Comparison of ENCODE assay signal across 8 cellular contexts in genomic region chr6:112253505-112253841, GRCh38. TPM values are rescaled to one million over a fixed set of nuclear protein-coding genes. Genes with fewer than 3 reads are reported as not detected.
A peak's percentile ranks its signal among the peaks of the same experiment; 100 is the strongest.
DNase-seq lines count a peak whose midpoint lies in the region; ATAC-seq, FAIRE-seq and TF ChIP-seq lines count a peak whose summit lies in the region.

No MANE protein-coding gene starts in this region.

- peaks cover 61% of the 10 kb centered on the region for H3K27me3 Mint-ChIP-seq in activated T-cell treated with anti-CD3 and anti-CD28 coated beads, Interleukin-2, amount 50 U/mL, for 24 hours

- H3K9me3 ChIP-seq in iPS-18a (ENCODE audit: control insufficient read depth, low read depth, low read length) (no peaks in the 10 kb centered on the region), small intestine (ENCODE audit: control insufficient read depth, low read depth) (no peaks in the 10 kb centered on the region)

- FAIRE-seq in small intestine (lab: Jason Lieb, UNC) = no peak

- H3K27ac Mint-ChIP-seq in activated T-cell treated with anti-CD3 and anti-CD28 coated beads, Interleukin-2, amount 50 U/mL, for 24 hours = no peak overlapping the region

- H3K27me3 ChIP-seq in iPS-18a (ENCODE audit: control insufficient read depth, insufficient read depth, low read length) = peaks cover 38% of the 10 kb centered on the region
- peaks cover 2 to 7% of the 10 kb centered on the region in 2 donors for H3K27me3 ChIP-seq in small intestine (ENCODE audit: control insufficient read depth in 2 of 2, insufficient read depth in 2 of 2, low read length in 2 of 2)

- DNase-seq in activated T-cell treated with anti-CD3 and anti-CD28 coated beads, Interleukin-2, amount 50 U/mL, for 24 hours = peak; percentile 35
- DNase-seq in activated T-cell treated with anti-CD3 and anti-CD28 coated beads for 4 hours (no peak), small intestine (no peak), NCI-H2227 (lab: John Stamatoyannopoulos, UW; ENCODE audit: unreplicated experiment) (no peak), GM10266 (ENCODE audit: extremely low spot score) (no peak)

- H3K4me1 ChIP-seq in iPS-18a (ENCODE audit: control insufficient read depth, low read depth, low read length) (peaks cover 11% of the 10 kb centered on the region), small intestine (ENCODE audit: control insufficient read depth in 2 of 2, insufficient read depth in 1 of 2, low read depth in 1 of 2, low read length in 1 of 2) (no peaks in the 10 kb centered on the region)

- TF ChIP-seq CTCF in GM10266 (IDR thresholded peaks at IDR 0.05; ENCODE audit: control insufficient read depth, insufficient read depth, low read depth, missing control alignments) = no peak

- peak overlapping the region; percentile 89 for H3K4me3 ChIP-seq in iPS-18a (ENCODE audit: low read length)
- H3K4me3 ChIP-seq in small intestine (ENCODE audit: low read depth in 1 of 2, low read length in 2 of 2) = peak overlapping the region; percentile 44 to 53

- peak overlapping the region; percentile 58 for H3K9ac ChIP-seq in iPS-18a (ENCODE audit: low read length)

- WGBS in adipose tissue, 3 donors = 4 to 15% (median 5%) methylated on average over 8 of the region's 8 CpGs
- 9 to 18% (median 10%) methylated on average over 8 of the region's 8 CpGs for WGBS in small intestine, 3 donors

- H3K36me3 Mint-ChIP-seq in activated T-cell treated with anti-CD3 and anti-CD28 coated beads, Interleukin-2, amount 50 U/mL, for 24 hours (ENCODE audit: low read depth) = no peaks in the 10 kb centered on the region

- peaks cover 17% of the 10 kb centered on the region for H3K4me1 Mint-ChIP-seq in activated T-cell treated with anti-CD3 and anti-CD28 coated beads, Interleukin-2, amount 50 U/mL, for 24 hours (ENCODE audit: low read depth)

- H3K9me3 Mint-ChIP-seq in activated T-cell treated with anti-CD3 and anti-CD28 coated beads, Interleukin-2, amount 50 U/mL, for 24 hours = no peaks in the 10 kb centered on the region

- ATAC-seq in HG03175 (IDR thresholded peaks at IDR 0.05; ENCODE audit: unreplicated experiment) = no peak

- H3K36me3 ChIP-seq in iPS-18a (ENCODE audit: control insufficient read depth, low read depth, low read length) = no peaks in the 10 kb centered on the region
- no peaks in the 10 kb centered on the region for H3K36me3 ChIP-seq in small intestine (ENCODE audit: control insufficient read depth in 2 of 2, insufficient read depth in 2 of 2, low read length in 2 of 2)

- H3K27ac ChIP-seq in adipose tissue (ENCODE audit: low read depth, low read length) (peak overlapping the region; percentile 74), iPS-18a (ENCODE audit: low read length) (no peak overlapping the region), small intestine (ENCODE audit: low read depth in 1 of 2, low read length in 1 of 2) (peak overlapping the region in 1 of 2 donors; percentile 89)

- H3K4me3 Mint-ChIP-seq in activated T-cell treated with anti-CD3 and anti-CD28 coated beads, Interleukin-2, amount 50 U/mL, for 24 hours = peak overlapping the region; percentile 73

RNA-seq across cellular contexts. Expression of gene LAMA4, which starts 0.9 kb away (rescaled TPM):
- 100 to 1,000 TPM in 1 of 3 donors, 10 to 100 TPM in 1, 1 to 10 TPM in 1; 10.0 to 157 (median 70.6) TPM for polyA plus RNA-seq in adipose tissue
- polyA plus RNA-seq in small intestine = 10 to 100 TPM in 1 of 3 donors, 1 to 10 TPM in 2; 2.0 to 12.4 (median 5.9) TPM
